ENCODE assay signal across 32 cellular contexts in the genomic region with DNA sequence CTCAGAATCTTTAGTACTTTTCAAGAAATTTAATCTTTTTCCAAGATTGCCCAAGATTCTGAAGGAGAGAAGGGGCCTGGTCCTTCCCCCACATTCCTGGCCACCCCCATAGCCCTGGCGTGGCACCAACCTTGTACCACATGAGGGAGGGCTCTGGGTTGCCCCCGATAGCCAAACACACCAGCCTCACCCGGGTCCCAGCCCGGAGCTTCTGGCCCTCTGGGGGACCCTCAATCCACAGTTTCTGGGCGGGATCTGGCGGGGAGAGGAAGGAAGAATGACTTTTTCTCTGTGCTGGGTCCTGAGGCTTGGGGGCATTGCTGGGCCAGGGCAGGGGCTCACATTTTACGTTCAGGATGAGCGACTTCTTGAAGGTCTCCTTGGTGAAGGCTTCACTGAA. TPM values are rescaled to one million over a fixed set of nuclear protein-coding genes. Genes with fewer than 3 reads are reported as not detected.
"Had no signal": no experiment of that assay in that cellular context is flagged by ENCODE, and none has a peak within 500 bp of the region (broad histone marks: within the 10 kb centered on the region; RNA-seq: fewer than 3 reads in every experiment).

No MANE protein-coding gene starts in this region.

- H3K4me3 ChIP-seq: colonic mucosa, esophagus squamous epithelium, gastrocnemius medialis, heart right ventricle, left lung, lower lobe of right lung, mucosa of descending colon had no signal

- H3K36me3 Mint-ChIP-seq: mesothelial cell of epicardium had no signal

- H3K27ac Mint-ChIP-seq: dendritic cell treated with granulocyte-macrophage colony-stimulating factor and Interleukin-4, amounts not matched to agents 40 ng/mL and 50 ng/mL, for 4 days; effector memory CD8-positive, alpha-beta T cell; endodermal cell; mesothelial cell of epicardium had no signal

- DNase-seq: cerebellar nuclear complex; colonic mucosa; cortex of kidney; effector CD8-positive, alpha-beta T cell; effector memory CD8-positive, alpha-beta T cell; endodermal cell; erythroblast; esophagus squamous epithelium; foreskin fibroblast; foreskin melanocyte; gastrocnemius medialis; glutamatergic neuron; head of caudate nucleus; heart right ventricle; hippocampal formation; left cardiac atrium; left ventricle myocardium superior; lower lobe of right lung; mesenchymal stem cell; mucosa of descending colon had no signal

- H3K27ac ChIP-seq: colonic mucosa, epithelial cell of prostate, esophagus squamous epithelium, gastrocnemius medialis, heart right ventricle, left lung, lower lobe of right lung had no signal

- H3K9me3 ChIP-seq: colonic mucosa, esophagus squamous epithelium, gastrocnemius medialis, heart right ventricle, left lung, lower lobe of right lung, mucosa of descending colon had no signal

- H3K36me3 ChIP-seq: colonic mucosa, esophagus squamous epithelium, gastrocnemius medialis, heart right ventricle, left lung, lower lobe of right lung had no signal

- H3K4me3 Mint-ChIP-seq: dendritic cell treated with granulocyte-macrophage colony-stimulating factor and Interleukin-4, amounts not matched to agents 40 ng/mL and 50 ng/mL, for 4 days; effector memory CD8-positive, alpha-beta T cell; endodermal cell; mesothelial cell of epicardium had no signal

- H3K9me3 Mint-ChIP-seq: dendritic cell treated with granulocyte-macrophage colony-stimulating factor and Interleukin-4, amounts not matched to agents 40 ng/mL and 50 ng/mL, for 4 days; effector memory CD8-positive, alpha-beta T cell; endodermal cell; mesothelial cell of epicardium had no signal

- ATAC-seq: effector memory CD8-positive, alpha-beta T cell; esophagus mucosa; gastrocnemius medialis; heart right ventricle; left cardiac atrium; left lung; left ventricle myocardium superior; lower lobe of right lung; mucosa of descending colon had no signal

RNA-seq across cellular contexts. Expression of gene NPHS1, which starts 4.4 kb away (rescaled TPM):
- total RNA-seq: chondrocyte, colonic mucosa, dermis microvascular lymphatic vessel endothelial cell, esophagus mucosa, esophagus squamous epithelium, gastrocnemius medialis, glomerular endothelial cell, left cardiac atrium, left ventricle myocardium superior, lower leg skin, lower lobe of right lung, lung microvascular endothelial cell, mesenteric fat pad had no signal

RNA-seq across cellular contexts. Expression of gene KIRREL2, which starts 8.8 kb away (rescaled TPM):
- total RNA-seq: dermis microvascular lymphatic vessel endothelial cell, gastrocnemius medialis, glomerular endothelial cell, lung microvascular endothelial cell, mesenteric fat pad had no signal

RNA-seq across cellular contexts. Expression of gene PRODH2, which starts 35.3 kb away (rescaled TPM):
- total RNA-seq: chondrocyte, colonic mucosa, dermis microvascular lymphatic vessel endothelial cell, esophagus mucosa, esophagus squamous epithelium, glomerular endothelial cell, heart right ventricle, kidney epithelial cell, left cardiac atrium, left lung, left ventricle myocardium superior, lower leg skin, lower lobe of right lung, lung microvascular endothelial cell, mesenteric fat pad, mesothelial cell of epicardium, mucosa of descending colon had no signal
